Comparison of ENCODE assay signal across 1 cellular context in genomic region chr13:60019119-60019993, GRCh38.
TF ChIP-seq lines count a peak whose summit lies in the region.

No MANE protein-coding gene starts in this region.

TF ChIP-seq in SK-N-SH treated with all-trans-retinoic acid at 6 μM for 48 hours, 23 proteins besides CTCF, POLR2A, EP300 and RAD21 (continued from another document):
- no peak for TF ChIP-seq PATZ1 (CRISPR knock-in tag; IDR thresholded peaks at IDR 0.05; ENCODE audit: borderline replicate concordance)
- TF ChIP-seq POU6F1 (CRISPR knock-in tag; IDR thresholded peaks at IDR 0.05; ENCODE audit: borderline replicate concordance, low read depth) = no peak
- TF ChIP-seq ESRRG (CRISPR knock-in tag; IDR thresholded peaks at IDR 0.05) = no peak
- TF ChIP-seq CSDC2 (CRISPR knock-in tag; IDR thresholded peaks at IDR 0.05) = no peak
- no peak for TF ChIP-seq GLIS3 (CRISPR knock-in tag; IDR thresholded peaks at IDR 0.05)
- no peak for TF ChIP-seq ZNF70 (CRISPR knock-in tag; IDR thresholded peaks at IDR 0.05)
